Comparison of ENCODE assay signal across 29 cellular contexts in the genomic region with DNA sequence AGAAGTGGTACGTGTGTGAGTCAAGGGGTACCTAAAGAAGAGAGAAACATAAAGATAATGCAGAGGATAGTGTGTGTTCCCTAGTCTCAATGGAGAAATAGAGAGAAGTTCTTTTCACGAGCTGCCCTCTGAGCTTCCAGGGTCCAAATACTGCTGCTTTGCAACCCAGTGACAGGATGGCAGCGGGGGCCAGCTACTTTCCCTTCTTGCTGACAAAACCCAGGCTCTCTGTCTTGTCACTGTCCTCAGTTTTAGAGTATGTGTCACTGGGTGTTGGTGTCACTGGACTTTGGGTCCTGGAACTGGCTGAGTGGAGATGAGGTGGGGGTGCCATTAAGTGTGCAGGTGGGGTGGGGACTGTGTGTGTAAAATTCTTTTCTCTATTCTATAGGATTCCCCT.
"Had no signal": no experiment of that assay in that cellular context is flagged by ENCODE, and none has a peak within 500 bp of the region (broad histone marks: within the 10 kb centered on the region; RNA-seq: fewer than 3 reads in every experiment).

No MANE protein-coding gene starts in this region.

- H3K27me3 ChIP-seq: adrenal gland, cardiac muscle cell, colonic mucosa, ovary, stomach, thyroid gland had no signal

- ATAC-seq: left lung; lower lobe of right lung; sciatic nerve; stimulated activated naive B cell treated with anti-CD40 and anti-IgM and Interleukin-4, amounts not matched to agents 10 μg/mL and 1 μg/mL and 100 μg/mL, for 72 hours; WTC11 had no signal

- H3K36me3 ChIP-seq: adrenal gland, cardiac muscle cell, colonic mucosa, left lung, lower lobe of right lung, neutrophil, ovary, prostate gland, stomach, thyroid gland had no signal

- H3K4me1 ChIP-seq: colonic mucosa, prostate gland had no signal

- FAIRE-seq: frontal cortex, small intestine had no signal

- H3K9me3 ChIP-seq: adrenal gland, colonic mucosa, left lung, lower lobe of right lung, neutrophil, ovary, prostate gland, stomach, thyroid gland had no signal

- H3K27ac ChIP-seq: adrenal gland, cardiac muscle cell, colonic mucosa, left lung, lower lobe of right lung, neutrophil, ovary, prostate gland, stomach, thyroid gland had no signal

- DNase-seq: activated CD4-positive, alpha-beta T cell treated with anti-CD3 and anti-CD28 coated beads for 1 hour; activated CD4-positive, alpha-beta T cell treated with anti-CD3 and anti-CD28 coated beads, Interleukin-2, amount 50 U/mL, for 1 hour; activated effector memory CD4-positive, alpha-beta T cell treated with anti-CD3 and anti-CD28 coated beads, Interleukin-2, amount 50 U/mL, for 16 hours; activated naive CD4-positive, alpha-beta T cell treated with anti-CD3 and anti-CD28 coated beads for 36 hours; activated naive CD8-positive, alpha-beta T cell treated with anti-CD3 and anti-CD28 coated beads for 36 hours; adrenal gland; aorta; cerebellar nuclear complex; colonic mucosa; effector CD8-positive, alpha-beta T cell; left lung; lower lobe of right lung; naive B cell; ovary; retina; small intestine; stimulated activated CD4-positive, alpha-beta T cell treated with anti-CD3 and anti-CD28 coated beads, Interleukin-1b, Interleukin-23, amount 100 ng/mL, for 48 hours; stimulated activated CD4-positive, alpha-beta T cell treated with anti-CD3 and anti-CD28 coated beads, Interleukin-4, amount 100 ng/mL, for 4 hours; stimulated activated CD8-positive, alpha-beta memory T cell treated with anti-CD3 and anti-CD28 coated beads, Interleukin-4, amount 100 ng/mL, for 48 hours; stimulated activated naive B cell treated with anti-CD40 and anti-IgM and Interleukin-4, amounts not matched to agents 10 μg/mL and 1 μg/mL and 100 μg/mL, for 72 hours; stomach; T-helper 2 cell; thyroid gland had no signal

- H3K4me3 ChIP-seq: cardiac muscle cell, colonic mucosa, left lung, lower lobe of right lung, ovary, prostate gland, stomach, thyroid gland had no signal
